Comparison of ENCODE assay signal across 8 cellular contexts in the genomic region with DNA sequence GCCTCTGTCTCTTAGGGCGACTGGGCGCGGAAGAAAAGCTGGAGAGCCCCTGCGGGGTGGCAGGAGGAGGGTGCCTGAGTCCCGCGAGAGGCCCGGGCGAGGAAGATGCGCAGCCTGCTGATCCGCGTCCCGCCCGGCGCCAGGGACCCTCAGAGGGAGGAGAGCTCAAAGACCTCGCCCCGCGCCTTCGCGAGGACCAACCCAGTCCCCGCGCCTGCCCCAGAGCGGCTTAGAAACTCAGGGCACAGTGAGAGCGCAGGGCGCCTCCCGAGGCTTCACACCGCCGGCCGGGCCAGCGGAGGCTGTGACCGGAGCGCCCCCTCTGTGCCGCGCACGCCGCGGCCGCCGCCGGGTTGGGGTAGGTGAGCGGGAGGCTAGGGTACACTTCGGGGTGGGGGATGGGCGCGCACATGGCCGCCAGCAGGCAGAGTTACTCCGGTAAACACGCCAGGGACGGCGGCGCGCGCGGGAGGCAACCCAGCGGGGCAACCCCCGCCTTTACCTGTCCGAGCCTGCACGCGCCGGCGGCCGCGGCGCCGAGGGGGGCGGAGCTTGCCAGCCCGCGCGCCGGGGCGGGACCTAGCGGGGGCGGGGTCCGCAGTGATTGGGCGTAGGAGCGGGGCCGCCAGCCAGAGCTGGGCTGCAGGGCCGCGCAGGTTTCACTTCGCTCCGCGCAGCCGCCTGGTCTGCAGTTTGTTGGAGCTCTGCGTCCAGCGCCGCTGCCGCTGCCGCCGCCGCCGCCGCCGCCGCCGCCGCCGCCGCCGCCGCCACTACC. TPM values are rescaled to one million over a fixed set of nuclear protein-coding genes. Genes with fewer than 3 reads are reported as not detected.
DNase-seq lines count a peak whose midpoint lies in the region; ATAC-seq, FAIRE-seq and TF ChIP-seq lines count a peak whose summit lies in the region.

A gene with protein sequence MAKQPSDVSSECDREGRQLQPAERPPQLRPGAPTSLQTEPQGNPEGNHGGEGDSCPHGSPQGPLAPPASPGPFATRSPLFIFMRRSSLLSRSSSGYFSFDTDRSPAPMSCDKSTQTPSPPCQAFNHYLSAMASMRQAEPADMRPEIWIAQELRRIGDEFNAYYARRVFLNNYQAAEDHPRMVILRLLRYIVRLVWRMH (plus strand): TSS at position 662 of the 775 bp plus-strand sequence. CDS start 2,832 bp downstream, outside the sequence.

- peak within 1 kb of the TSS; percentile 68 to 76 (median 73) for H3K9ac ChIP-seq in H1 (replicated peaks in 1 of 4; ENCODE audit: extremely low read depth in 1 of 4, low read depth in 3 of 4, low read length in 3 of 4)

- H3K4me1 ChIP-seq in H1 (replicated peaks in 1 of 4; ENCODE audit: control insufficient read depth in 3 of 4, insufficient read depth in 4 of 4, low read length in 3 of 4) = peaks cover 0 to 29% (median 15%) of the 10 kb centered on the region in 4 experiments; a peak in 5 of 7 replicates
- peaks cover 24% of the 10 kb centered on the region for H3K4me1 ChIP-seq in mesodermal cell (ENCODE audit: control insufficient read depth, insufficient read depth, low read length, poor library complexity, severe bottlenecking)

- CTCF ChIA-PET in activated CD8-positive, alpha-beta memory T cell treated with anti-CD3 and anti-CD28 coated beads for 36 hours (lab: Charles Lee) = interaction anchor here (1.2 to 1.4 kb wide), 2 partner anchors 12 to 588 kb away, joined by 4 to 7 read pairs; no protein-coding TSS in a partner anchor
- CTCF ChIA-PET in H1 (lab: Charles Lee; ENCODE audit: partially characterized antibody) = interaction anchor here (0.7 to 1.4 kb wide), 4 partner anchors 8 to 505 kb away, joined by 3 read pairs; no protein-coding TSS in a partner anchor

- H2AFZ ChIP-seq in H1 (ENCODE audit: low read length) = no peak within 1 kb of the TSS

- H3K27me3 ChIP-seq in H1 (replicated peaks in 1 of 4; ENCODE audit: control insufficient read depth in 3 of 4, extremely low read depth in 1 of 4, insufficient read depth in 3 of 4, low read length in 3 of 4) = peaks cover 17 to 44% (median 37%) of the 10 kb centered on the region in 4 experiments; a peak in 6 of 7 replicates

- peak within 1 kb of the TSS; percentile 60; the same call in 1 of the 2 replicates for H3K18ac ChIP-seq in H1 (ENCODE audit: extremely low read depth, low read length)

- peak within 1 kb of the TSS; percentile 87 to 95 for H3K4me2 ChIP-seq in H1 (ENCODE audit: insufficient read depth in 1 of 2, low read depth in 2 of 2, low read length in 2 of 2)

- TF ChIP-seq RAD21 in H1 (IDR thresholded peaks at IDR 0.05 in 1 of 2, conservative IDR thresholded peaks at IDR 0.05 in 1 of 2; ENCODE audit: low read depth in 2 of 2, low read length in 2 of 2) = peak in 1 of 2 experiments; percentile 10; a peak in 1 of 4 replicates

- H3K23me2 ChIP-seq in H1 (ENCODE audit: low read depth, low read length) = peaks cover 46% of the 10 kb centered on the region

- DNase-seq in COR-L47 (lab: John Stamatoyannopoulos, UW) = peak; percentile 94
- peak; percentile 88 for DNase-seq in HTR-8/SVneo (ENCODE audit: insufficient read length, low spot score)
- DNase-seq in NOMO-1 treated with DMSO at 0.1 percent for 48 hours (lab: John Stamatoyannopoulos, UW; ENCODE audit: unreplicated experiment) = peak; percentile 85
- peak; percentile 74 to 96 for DNase-seq in H1 (ENCODE audit: low read depth in 1 of 2, low spot score in 2 of 2)
- DNase-seq in stimulated activated CD8-positive, alpha-beta memory T cell treated with anti-CD3 and anti-CD28 coated beads, Interleukin-15, amount 100 ng/mL, for 24 hours (ENCODE audit: low read depth) = peak; percentile 82

- H2AK5ac ChIP-seq in H1 (ENCODE audit: low read depth, low read length) = no peak within 1 kb of the TSS

- H3K4ac ChIP-seq in H1 (replicated peaks; ENCODE audit: insufficient read length, low read depth, low read length) = no peak within 1 kb of the TSS

- H3K14ac ChIP-seq in H1 (ENCODE audit: insufficient read length) = no peak within 1 kb of the TSS

- H3K36me3 ChIP-seq in H1 (ENCODE audit: control insufficient read depth in 2 of 4, insufficient read depth in 4 of 4, low read length in 3 of 4) (peaks cover 3 to 17% (median 12%) of the 10 kb centered on the region in 4 experiments), mesodermal cell (ENCODE audit: control insufficient read depth, insufficient read depth, low read length) (peaks cover 18% of the 10 kb centered on the region)

- H4K20me1 ChIP-seq in H1 (replicated peaks in 1 of 2; ENCODE audit: control insufficient read depth in 1 of 2, insufficient read depth in 2 of 2, low read length in 2 of 2) = peaks cover 7 to 10% of the 10 kb centered on the region in 2 experiments

- no peaks in the 10 kb centered on the region; the same call in 1 of the 2 replicates for H3K79me1 ChIP-seq in H1 (ENCODE audit: low read depth, low read length)

- H3K56ac ChIP-seq in H1 (replicated peaks; ENCODE audit: insufficient read length, low read depth, low read length) = no peak within 1 kb of the TSS

- H2BK20ac ChIP-seq in H1 (ENCODE audit: low read length) = no peak within 1 kb of the TSS

- H3K27ac ChIP-seq in H1 (ENCODE audit: low read depth, low read length) (no peak within 1 kb of the TSS), mesodermal cell (ENCODE audit: low read depth, low read length, severe bottlenecking) (peak within 1 kb of the TSS; percentile 36)

- FAIRE-seq in HTR-8/SVneo (lab: Jason Lieb, UNC) (peak; percentile 88), H1 (lab: Jason Lieb, UNC) (no peak)

- H2BK15ac ChIP-seq in H1 (ENCODE audit: low read length) = no peak within 1 kb of the TSS

- WGBS in H1 (ENCODE audit: extremely low coverage in 1 of 2, insufficient coverage in 1 of 2, insufficient read length in 1 of 2, insufficient replicate concordance in 2 of 2, low coverage in 1 of 2, low lambda C conversion rate in 2 of 2, missing lambda C conversion rate in 1 of 2), 2 experiments = 0% methylated on average over 19 of the region's 98 CpGs; no CpG with 5 or more reads in 1 of the 2 experiments
- 0% methylated on average over 37 to 48 of the region's 98 CpGs for WGBS in mesodermal cell (ENCODE audit: insufficient coverage in 2 of 2), 2 experiments

- H3K9me3 ChIP-seq in H1 (ENCODE audit: insufficient read depth in 2 of 2, low read depth in 1 of 2, low read length in 1 of 2) = no peaks in the 10 kb centered on the region
- no peaks in the 10 kb centered on the region for H3K9me3 ChIP-seq in mesodermal cell (ENCODE audit: control insufficient read depth, low read length)

- H3K23ac ChIP-seq in H1 (ENCODE audit: insufficient read length) = no peak within 1 kb of the TSS

- peak within 1 kb of the TSS; percentile 90; the same call in 1 of the 2 replicates for H4K8ac ChIP-seq in H1 (ENCODE audit: extremely low read depth, insufficient read depth, low read length)

- H3K4me3 ChIP-seq in H1 (ENCODE audit: extremely low read depth in 1 of 4, insufficient read depth in 2 of 4, low read depth in 3 of 4, low read length in 4 of 4) (peak within 1 kb of the TSS; percentile 74 to 93 (median 82)), mesodermal cell (ENCODE audit: extremely low read depth, insufficient read depth, low read length, poor library complexity, severe bottlenecking) (peak within 1 kb of the TSS; percentile 68)

- H4K5ac ChIP-seq in H1 (ENCODE audit: insufficient read length, low read depth, low read length) = no peak within 1 kb of the TSS

- H2BK5ac ChIP-seq in H1 (ENCODE audit: low read depth, low read length) = no peak within 1 kb of the TSS

- peak in 1 of 2 experiments; percentile 95; a peak in 2 of 3 replicates for TF ChIP-seq POLR2A in H1 (IDR thresholded peaks at IDR 0.05; ENCODE audit: control extremely low read depth in 1 of 2, low read depth in 2 of 2, low read length in 2 of 2)

- TF ChIP-seq CTCF in H1 (IDR thresholded peaks at IDR 0.05; ENCODE audit: control extremely low read depth in 1 of 3, insufficient read depth in 1 of 3, low read depth in 1 of 3, low read length in 3 of 3) = no peak

- peaks cover 0 to 26% of the 10 kb centered on the region in 2 experiments; a peak in 2 of 4 replicates for H3K79me2 ChIP-seq in H1 (ENCODE audit: control insufficient read depth in 1 of 2, insufficient read depth in 2 of 2, low read length in 2 of 2)

- TF ChIP-seq EP300 in H1 (IDR thresholded peaks at IDR 0.05; ENCODE audit: borderline replicate concordance in 1 of 2, low read depth in 2 of 2, low read length in 2 of 2) = no peak

- H2BK12ac ChIP-seq in H1 (ENCODE audit: low read depth, low read length) = 0 out of 2 replicates have a peak within 1 kb of the TSS, but pooled peaks have one; percentile 50

- POLR2A ChIA-PET in activated CD8-positive, alpha-beta memory T cell treated with anti-CD3 and anti-CD28 coated beads for 36 hours (lab: Charles Lee) = interaction anchor here (0.6 to 1.4 kb wide), 5 partner anchors 10 to 763 kb away, joined by 3 to 4 read pairs (median 3); no protein-coding TSS in a partner anchor
- POLR2A ChIA-PET in H1 (lab: Charles Lee; ENCODE audit: partially characterized antibody) = interaction anchor here (1.0 to 2.0 kb wide), 19 partner anchors 10 to 590 kb away, joined by 3 to 8 read pairs (median 4); no protein-coding TSS in a partner anchor

- peak; percentile 45 for ATAC-seq in GM21360 (IDR thresholded peaks at IDR 0.05; ENCODE audit: unreplicated experiment)

- no peak within 1 kb of the TSS for H2BK120ac ChIP-seq in H1 (replicated peaks; ENCODE audit: low read depth, low read length)

- H4K91ac ChIP-seq in H1 (replicated peaks; ENCODE audit: insufficient read length, low read length) = no peak within 1 kb of the TSS

TF ChIP-seq in H1, 55 proteins besides CTCF, POLR2A, EP300 and RAD21 (continues in another document):
- peak; percentile 94 for TF ChIP-seq TBP (IDR thresholded peaks at IDR 0.05; ENCODE audit: low read depth, low read length)

RNA-seq across cellular contexts. Expression of the gene that starts here (rescaled TPM):
- 10 to 100 TPM; 38.7 to 42.5 TPM for total RNA-seq in activated CD8-positive, alpha-beta memory T cell treated with anti-CD3 and anti-CD28 coated beads for 36 hours
- 17.9 and 22.9 TPM in 2 replicates for total RNA-seq in H1 (2021; fragmentation: NEBNext Ultra II Directional; extraction: Animal tissue kit (Norgen Biotek cat#: 25700))
- 7.5 and 8.8 TPM in 2 replicates for polyA plus RNA-seq in H1 (2011; rRNA removed)
- 6.2 TPM for polyA plus RNA-seq in H1 (2011; cell fraction: cytosol; rRNA removed)
- polyA plus RNA-seq in H1 (2011; cell fraction: nucleus; rRNA removed) = 15.6 TPM
- polyA plus RNA-seq in H1 (2012, experiment 1 of 2) = 9.7 to 11.6 TPM (median 10.4 TPM) in 4 replicates
- polyA plus RNA-seq in H1 (2012, experiment 2 of 2) = 3.2 TPM
- 7.2 TPM for polyA plus RNA-seq in H1 (2013, experiment 1 of 2)
- 9.4 TPM for polyA plus RNA-seq in H1 (2013, experiment 2 of 2)
- polyA minus RNA-seq in H1 (2011; rRNA and poly(A)+ RNA removed) = 10.5 and 11.0 TPM in 2 replicates
- polyA minus RNA-seq in H1 (2011; cell fraction: cytosol; rRNA and poly(A)+ RNA removed) = 8.6 TPM
- polyA minus RNA-seq in H1 (2011; cell fraction: nucleus; rRNA and poly(A)+ RNA removed) = 38.6 TPM
- polyA plus RNA-seq in mesodermal cell (2013, experiment 1 of 2) = 11.6 TPM
- 9.4 TPM for polyA plus RNA-seq in mesodermal cell (2013, experiment 2 of 2)
